In genomic region chr1:161191971-161192370, GRCh38 we compare ENCODE assay signal across 15 cellular contexts. TPM values are rescaled to one million over a fixed set of nuclear protein-coding genes. Genes with fewer than 3 reads are reported as not detected.
DNase-seq lines count a peak whose midpoint lies in the region; ATAC-seq and TF ChIP-seq lines count a peak whose summit lies in the region.
"Had no signal": no experiment of that assay in that cellular context is flagged by ENCODE, and none has a peak within 500 bp of the region (broad histone marks: within the 10 kb centered on the region; RNA-seq: fewer than 3 reads in every experiment).

No MANE protein-coding gene starts in this region.

- no peaks in the 10 kb centered on the region for H4K20me1 ChIP-seq in KMS-11 (ENCODE audit: insufficient read depth)

- no peak overlapping the region for H4K91ac ChIP-seq in neuronal stem cell (ENCODE audit: low read depth, low read length, poor library complexity)

- no peaks in the 10 kb centered on the region; the same call in 1 of the 2 replicates for H3K27me3 ChIP-seq in KMS-11 (ENCODE audit: insufficient read depth, low read depth)
- H3K27me3 ChIP-seq in adipocyte (replicated peaks; ENCODE audit: control insufficient read depth, insufficient read depth, low read length): no peaks in the 10 kb centered on the region
- H3K27me3 ChIP-seq in neuronal stem cell (ENCODE audit: control insufficient read depth in 3 of 3, insufficient read depth in 3 of 3, low read depth in 1 of 3, low read length in 3 of 3): no peaks in the 10 kb centered on the region
- H3K27me3 ChIP-seq in heart right ventricle: no peaks in the 10 kb centered on the region
- H3K27me3 ChIP-seq: body of pancreas, neutrophil, thyroid gland had no signal

- peaks cover 18% of the 10 kb centered on the region for H3K4me1 ChIP-seq in KMS-11 (ENCODE audit: low read depth, poor library complexity, severe bottlenecking)
- H3K4me1 ChIP-seq in adipocyte (ENCODE audit: control insufficient read depth, insufficient read depth, low read length): peaks cover 73% of the 10 kb centered on the region
- H3K4me1 ChIP-seq in neuronal stem cell (ENCODE audit: control insufficient read depth in 2 of 2, insufficient read depth in 1 of 2, low read depth in 1 of 2, low read length in 2 of 2): peaks cover 4 to 6% of the 10 kb centered on the region in 2 donors
- peaks cover 1 to 77% (median 42%) of the 10 kb centered on the region in 9 donors for H3K4me1 ChIP-seq in heart right ventricle
- H3K4me1 ChIP-seq: body of pancreas had no signal

- no peak overlapping the region for H3K4ac ChIP-seq in neuronal stem cell (ENCODE audit: low read length)

- no peak overlapping the region for H2AK5ac ChIP-seq in neuronal stem cell (ENCODE audit: low read depth, low read length)

- no peak overlapping the region for H3K14ac ChIP-seq in neuronal stem cell (ENCODE audit: low read length)

- no peak overlapping the region for H2BK15ac ChIP-seq in neuronal stem cell (ENCODE audit: low read length)

- no peak for TF ChIP-seq CTCF in KMS-11 (conservative IDR thresholded peaks at IDR 0.05; ENCODE audit: low read depth, low read length)
- TF ChIP-seq CTCF in heart right ventricle (IDR thresholded peaks at IDR 0.05): no peak

- no CpG with 5 or more reads among the region's 8 CpGs for WGBS in neuronal stem cell (ENCODE audit: extremely low coverage in 2 of 2, insufficient read length in 2 of 2, insufficient replicate concordance in 1 of 2), 2 donors
- 70 to 76% methylated on average over 8 of the region's 8 CpGs for WGBS in heart right ventricle, 2 donors

- H3K4me3 ChIP-seq in KMS-11 (IDR thresholded peaks at IDR 0.05; ENCODE audit: insufficient read depth, low read depth, low read length) (no peak overlapping the region), adipocyte (ENCODE audit: low read length) (no peak overlapping the region), neuronal stem cell (ENCODE audit: low read length in 2 of 2) (no peak overlapping the region), heart right ventricle (no peak overlapping the region)
- H3K4me3 ChIP-seq: body of pancreas, lower lobe of right lung, thyroid gland had no signal

- no peaks in the 10 kb centered on the region for H3K36me3 ChIP-seq in KMS-11 (ENCODE audit: insufficient read depth)
- peaks cover 36% of the 10 kb centered on the region for H3K36me3 ChIP-seq in adipocyte (ENCODE audit: control insufficient read depth, insufficient read depth, low read length, severe bottlenecking)
- H3K36me3 ChIP-seq in neuronal stem cell (replicated peaks in 1 of 2; ENCODE audit: control insufficient read depth in 2 of 2, insufficient read depth in 2 of 2, low read length in 2 of 2): peaks cover 0 to 3% of the 10 kb centered on the region in 2 donors
- H3K36me3 ChIP-seq in heart right ventricle: peaks cover 0 to 77% (median 0%) of the 10 kb centered on the region in 9 donors
- H3K36me3 ChIP-seq: neutrophil, thyroid gland had no signal

- H3K4me2 ChIP-seq in KMS-11 (peak overlapping the region; percentile 7; the same call in 1 of the 2 replicates), neuronal stem cell (ENCODE audit: insufficient read depth, low read length, poor library complexity, severe bottlenecking) (no peak overlapping the region)
- H3K4me2 ChIP-seq: SK-N-SH had no signal

- no peak overlapping the region for H2BK12ac ChIP-seq in neuronal stem cell (ENCODE audit: low read length)

- no peak overlapping the region for H2BK120ac ChIP-seq in neuronal stem cell (ENCODE audit: low read depth, low read length)

- H2AFZ ChIP-seq in KMS-11 (ENCODE audit: low read depth): peak overlapping the region; percentile 65; the same call in 1 of the 2 replicates
- H2AFZ ChIP-seq in neuronal stem cell (ENCODE audit: low read length): peak overlapping the region; percentile 27

- ATAC-seq in heart right ventricle: no peak
- ATAC-seq in Right ventricle myocardium superior (ENCODE audit: poor library complexity): no peak
- no peak for ATAC-seq in GM21786 (IDR thresholded peaks at IDR 0.05; ENCODE audit: unreplicated experiment)

- no peaks in the 10 kb centered on the region for H3K79me2 ChIP-seq in KMS-11 (ENCODE audit: insufficient read depth, low read depth)

- H3K79me1 ChIP-seq in neuronal stem cell (ENCODE audit: low read depth, low read length): no peaks in the 10 kb centered on the region

- H4K8ac ChIP-seq in neuronal stem cell (ENCODE audit: low read depth, low read length): no peak overlapping the region

- DNase-seq in adipocyte (ENCODE audit: low read depth): no peak
- no peak for DNase-seq in neuronal stem cell (ENCODE audit: low spot score)
- DNase-seq in heart right ventricle: no peak
- no peak for DNase-seq in Right ventricle myocardium superior
- DNase-seq: lower lobe of right lung had no signal

- no peak overlapping the region for H2BK5ac ChIP-seq in neuronal stem cell (ENCODE audit: low read length)

- H3K9ac ChIP-seq in KMS-11: no peak overlapping the region
- H3K9ac ChIP-seq in adipocyte (ENCODE audit: low read length): peak overlapping the region; percentile 62
- no peak overlapping the region for H3K9ac ChIP-seq in neuronal stem cell (ENCODE audit: low read depth, low read length, poor library complexity)
- H3K9ac ChIP-seq: SK-N-SH had no signal

- H3K9me3 ChIP-seq in adipocyte (ENCODE audit: control insufficient read depth, low read length): no peaks in the 10 kb centered on the region
- no peaks in the 10 kb centered on the region for H3K9me3 ChIP-seq in neuronal stem cell (replicated peaks in 1 of 2; ENCODE audit: control insufficient read depth in 2 of 2, insufficient read depth in 1 of 2, low read depth in 1 of 2, low read length in 2 of 2)
- no peaks in the 10 kb centered on the region for H3K9me3 ChIP-seq in heart right ventricle
- H3K9me3 ChIP-seq: body of pancreas, lower lobe of right lung, neutrophil, SK-N-SH, thyroid gland had no signal

- H3K18ac ChIP-seq in neuronal stem cell (ENCODE audit: low read length): no peak overlapping the region

- intact Hi-C loops in heart right ventricle (cut with DNase I) (loop anchor here in 6 of 10 donors (2.0 to 10.0 kb wide), 4 partner anchors 17 to 195 kb away; partner anchors contain the start of gene TOMM40L (in 1 of the 6)), Right ventricle myocardium superior (cut with DNase I) (loop anchor here (10.0 kb wide), 1 partner anchor 193 kb away; no protein-coding TSS in a partner anchor)

- H3K23ac ChIP-seq in neuronal stem cell (ENCODE audit: low read depth, low read length, poor library complexity): no peak overlapping the region

- H3K27ac ChIP-seq in KMS-11 (no peak overlapping the region), neuronal stem cell (replicated peaks; ENCODE audit: low read length) (no peak overlapping the region), heart right ventricle (peak overlapping the region in 1 of 10 donors; percentile 100)
- H3K27ac ChIP-seq: body of pancreas, lower lobe of right lung, neutrophil, thyroid gland had no signal

RNA-seq across cellular contexts. Expression of gene ADAMTS4, which starts 6.9 kb away (rescaled TPM):
- polyA plus RNA-seq in neuronal stem cell (2013, experiment 1 of 2): 1.6 TPM
- polyA plus RNA-seq in neuronal stem cell (2013, experiment 2 of 2): 1.7 TPM
- total RNA-seq in heart right ventricle: 10 to 100 TPM in 6 of 10 donors, 1 to 10 TPM in 4; 1.7 to 86.1 (median 17.7) TPM
- 10 to 100 TPM in 1 of 2 donors, 1 to 10 TPM in 1; 5.4 to 11.9 TPM for polyA plus RNA-seq in heart right ventricle
- 7.0 TPM for total RNA-seq in Right ventricle myocardium superior
- total RNA-seq: MCF 10A had no signal

RNA-seq across cellular contexts. Expression of gene NDUFS2, which starts 10.2 kb away (rescaled TPM):
- polyA plus RNA-seq in neuronal stem cell (2013, experiment 1 of 2): 59.9 TPM
- 60.5 TPM for polyA plus RNA-seq in neuronal stem cell (2013, experiment 2 of 2)
- total RNA-seq in heart right ventricle (100 to 1,000 TPM; 244 to 370 (median 318) TPM), Right ventricle myocardium superior (308 TPM)
- polyA plus RNA-seq in heart right ventricle: 100 to 1,000 TPM; 121 to 193 TPM

RNA-seq across cellular contexts. Expression of gene B4GALT3, which starts 14.7 kb away (rescaled TPM):
- polyA plus RNA-seq in neuronal stem cell (2013, experiment 1 of 2): 46.6 TPM
- 44.4 TPM for polyA plus RNA-seq in neuronal stem cell (2013, experiment 2 of 2)
- total RNA-seq in heart right ventricle: 10 to 100 TPM; 12.1 to 28.9 (median 19.6) TPM
- polyA plus RNA-seq in heart right ventricle: 10 to 100 TPM; 11.5 to 25.5 TPM
- total RNA-seq in Right ventricle myocardium superior: 20.3 TPM

RNA-seq across cellular contexts. Expression of gene FCER1G, which starts 23.1 kb away (rescaled TPM):
- 1.1 TPM for polyA plus RNA-seq in neuronal stem cell (2013, experiment 1 of 2)
- polyA plus RNA-seq in neuronal stem cell (2013, experiment 2 of 2): 0.93 TPM
- total RNA-seq in heart right ventricle (10 to 100 TPM in 4 of 10 donors, 1 to 10 TPM in 6; 2.0 to 65.8 (median 5.3) TPM), Right ventricle myocardium superior (21.5 TPM)
- 10 to 100 TPM; 19.7 to 64.6 TPM for polyA plus RNA-seq in heart right ventricle
- total RNA-seq: glomerular endothelial cell, IMR-90, kidney epithelial cell had no signal

RNA-seq across cellular contexts. Expression of gene PPOX, which starts 25.7 kb away (rescaled TPM):
- 20.3 TPM for polyA plus RNA-seq in neuronal stem cell (2013, experiment 1 of 2)
- polyA plus RNA-seq in neuronal stem cell (2013, experiment 2 of 2): 19.5 TPM
- 10 to 100 TPM in 8 of 10 donors, 1 to 10 TPM in 2; 8.5 to 19.8 (median 15.0) TPM for total RNA-seq in heart right ventricle
- polyA plus RNA-seq in heart right ventricle: 10 to 100 TPM in 1 of 2 donors, 1 to 10 TPM in 1; 10.0 to 58.5 TPM
- total RNA-seq in Right ventricle myocardium superior: 17.1 TPM
